In the genomic region with DNA sequence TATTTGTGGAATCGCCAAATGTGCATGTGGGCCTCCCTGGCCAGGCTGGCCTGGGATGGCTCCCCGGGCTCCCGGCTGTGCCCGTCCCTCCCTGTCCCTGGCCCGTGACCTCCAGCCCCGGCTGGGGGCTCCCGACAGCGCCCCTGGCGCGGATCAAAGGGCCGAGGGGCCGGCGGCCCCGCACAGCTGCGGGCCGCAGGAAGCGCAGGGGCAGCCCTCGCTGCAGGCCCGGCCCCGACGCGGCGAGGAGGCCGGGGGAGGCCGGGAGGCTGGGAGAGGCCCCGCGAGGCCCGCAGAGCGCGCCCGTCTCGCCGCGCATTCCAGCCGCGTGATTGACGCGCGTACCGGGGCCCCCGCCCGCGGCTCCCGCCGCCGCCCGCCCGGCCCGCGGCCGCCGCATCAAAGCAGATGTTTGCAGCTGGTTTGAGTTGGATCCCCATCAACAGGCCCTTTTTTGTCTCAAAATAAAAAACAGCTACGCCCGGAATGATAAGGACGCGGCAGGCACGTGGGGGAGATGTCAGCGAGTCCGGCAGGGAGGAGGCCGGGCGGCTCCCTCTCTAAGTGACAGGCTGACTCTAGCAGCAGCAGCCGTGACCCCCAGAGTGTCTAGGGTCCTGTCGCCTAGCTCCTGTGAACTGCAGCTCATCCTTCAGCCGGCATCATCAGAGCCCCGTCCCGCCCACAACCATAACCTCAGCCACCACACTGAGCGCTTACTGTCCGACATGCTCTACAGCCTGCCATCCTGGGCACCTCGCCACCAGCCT, we compare ENCODE assay signal across 12 cellular contexts.
DNase-seq lines count a peak whose midpoint lies in the region; ATAC-seq and TF ChIP-seq lines count a peak whose summit lies in the region.
"Had no signal": no experiment of that assay in that cellular context is flagged by ENCODE, and none has a peak within 500 bp of the region (broad histone marks: within the 10 kb centered on the region; RNA-seq: fewer than 3 reads in every experiment).

No MANE protein-coding gene starts in this region.

- no peak overlapping the region for H2BK120ac ChIP-seq in H9 (ENCODE audit: low read depth, low read length, poor library complexity, severe bottlenecking)

- H4K20me1 ChIP-seq in H9 (ENCODE audit: control insufficient read depth, insufficient read depth, insufficient read length) (no peaks in the 10 kb centered on the region), hepatocyte (ENCODE audit: insufficient read depth, poor library complexity, severe bottlenecking) (no peaks in the 10 kb centered on the region)

- H3K27ac ChIP-seq in H9 (ENCODE audit: insufficient read length, low read depth, low read length) (no peak overlapping the region), hepatocyte (no peak overlapping the region), sigmoid colon (no peak overlapping the region)

- no peaks in the 10 kb centered on the region for H3K9me2 ChIP-seq in hepatocyte (replicated peaks; ENCODE audit: insufficient read depth)

- WGBS in H9 (ENCODE audit: extremely low coverage, insufficient read length, low lambda C conversion rate): no CpG with 5 or more reads among the region's 69 CpGs
- WGBS in hepatocyte (ENCODE audit: low lambda C conversion rate, missing lambda C conversion rate): 9% methylated on average over 47 of the region's 69 CpGs
- 3% methylated on average over 69 of the region's 69 CpGs for WGBS in sigmoid colon, 2 donors

- H3K79me1 ChIP-seq in H9 (ENCODE audit: insufficient read depth, low read depth, low read length, poor library complexity, severe bottlenecking): no peaks in the 10 kb centered on the region

- H4K5ac ChIP-seq in H9 (ENCODE audit: insufficient read length, low read depth, low read length): no peak overlapping the region

- H3K9ac ChIP-seq in H9 (ENCODE audit: extremely low read depth, insufficient read length, low read length) (no peak overlapping the region), adipocyte (ENCODE audit: low read length) (no peak overlapping the region)

- no peak overlapping the region for H2BK20ac ChIP-seq in H9 (ENCODE audit: low read depth, low read length, poor library complexity, severe bottlenecking)

- no peak overlapping the region for H2BK5ac ChIP-seq in H9 (ENCODE audit: insufficient read length, low read length)

- no peak overlapping the region for H2AK5ac ChIP-seq in H9 (ENCODE audit: insufficient read length, low read length)

- DNase-seq in H9: peak; percentile 33
- DNase-seq in adipocyte (ENCODE audit: low read depth): peak; percentile 50
- DNase-seq in hepatocyte (ENCODE audit: low spot score): no peak
- DNase-seq in sigmoid colon: no peak
- DNase-seq in HAP-1 (ENCODE audit: low spot score in 2 of 2): no peak
- DNase-seq in NCI-H1436 (lab: John Stamatoyannopoulos, UW): no peak
- DNase-seq in mesenteric fat pad (ENCODE audit: low spot score): no peak
- DNase-seq: dermis blood vessel endothelial cell, MM.1S, OCI-M1, T-cell had no signal

- no peak overlapping the region for H3K4ac ChIP-seq in H9 (ENCODE audit: low read depth, low read length)

- intact Hi-C loops in sigmoid colon (cut with DNase I): no loop called here

- H3K36me3 ChIP-seq in adipocyte (ENCODE audit: control insufficient read depth, insufficient read depth, low read length, severe bottlenecking) (no peaks in the 10 kb centered on the region), hepatocyte (replicated peaks; ENCODE audit: insufficient read depth, low read depth) (no peaks in the 10 kb centered on the region), sigmoid colon (no peaks in the 10 kb centered on the region), HAP-1 (replicated peaks) (no peaks in the 10 kb centered on the region)

- TF ChIP-seq CTCF in H9 (conservative IDR thresholded peaks at IDR 0.05) (no peak), hepatocyte (IDR thresholded peaks at IDR 0.05; ENCODE audit: poor library complexity) (no peak), sigmoid colon (IDR thresholded peaks at IDR 0.05) (no peak)

- H3K4me2 ChIP-seq in H9 (ENCODE audit: insufficient read depth, insufficient read length, low read length) (no peak overlapping the region), hepatocyte (peak overlapping the region; percentile 78)

- H3K56ac ChIP-seq in H9 (ENCODE audit: insufficient read length, low read depth, low read length): no peak overlapping the region

- H3K36me3 Mint-ChIP-seq in H9 (ENCODE audit: insufficient read depth in 1 of 3, low read depth in 3 of 3): no peaks in the 10 kb centered on the region
- H3K36me3 Mint-ChIP-seq: T-cell had no signal

- H2AFZ ChIP-seq in H9 (ENCODE audit: low read length) (no peak overlapping the region), hepatocyte (no peak overlapping the region)

- H3K9me3 Mint-ChIP-seq in H9: peaks cover 0 to 3% of the 10 kb centered on the region in 2 experiments; a peak in 3 of 5 replicates
- H3K9me3 Mint-ChIP-seq: T-cell had no signal

- peaks cover 28 to 48% of the 10 kb centered on the region in 2 experiments for H3K4me1 Mint-ChIP-seq in H9

- H3K9me3 ChIP-seq in H9 (ENCODE audit: control insufficient read depth, low read depth, low read length) (no peaks in the 10 kb centered on the region), adipocyte (ENCODE audit: control insufficient read depth, low read length) (no peaks in the 10 kb centered on the region), hepatocyte (ENCODE audit: low read depth) (no peaks in the 10 kb centered on the region), sigmoid colon (no peaks in the 10 kb centered on the region), HAP-1 (no peaks in the 10 kb centered on the region)

- H3K4me3 Mint-ChIP-seq in H9: peak overlapping the region in 1 of 2 experiments; percentile 67; a peak in 4 of 5 replicates

- ATAC-seq in GM19324 (IDR thresholded peaks at IDR 0.05; ENCODE audit: low FRiP score, unreplicated experiment): no peak
- ATAC-seq: T-cell had no signal

- H3K79me2 ChIP-seq in H9 (ENCODE audit: insufficient read depth, low read length) (no peaks in the 10 kb centered on the region), hepatocyte (no peaks in the 10 kb centered on the region)

- no peak overlapping the region for H3K14ac ChIP-seq in H9 (ENCODE audit: insufficient read depth, low read length)

- no peak overlapping the region for H3T11ph ChIP-seq in H9 (ENCODE audit: low read length)

- peaks cover 21% of the 10 kb centered on the region; the same call in 1 of the 2 replicates for H3K27me3 ChIP-seq in H9 (ENCODE audit: insufficient read depth, low read length)
- peaks cover 42% of the 10 kb centered on the region for H3K27me3 ChIP-seq in adipocyte (replicated peaks; ENCODE audit: control insufficient read depth, insufficient read depth, low read length)
- H3K27me3 ChIP-seq in hepatocyte: peaks cover 89% of the 10 kb centered on the region
- H3K27me3 ChIP-seq in sigmoid colon: peaks cover 18 to 85% (median 58%) of the 10 kb centered on the region in 3 donors
- peaks cover 10% of the 10 kb centered on the region; the same call in 1 of the 2 replicates for H3K27me3 ChIP-seq in HAP-1 (ENCODE audit: low read depth)

- H3K27me3 Mint-ChIP-seq in H9 (ENCODE audit: low read depth): peaks cover 96% of the 10 kb centered on the region

- no peaks in the 10 kb centered on the region; the same call in 1 of the 2 replicates for H3K4me1 ChIP-seq in H9 (ENCODE audit: insufficient read depth, low read length)
- H3K4me1 ChIP-seq in adipocyte (ENCODE audit: control insufficient read depth, insufficient read depth, low read length): no peaks in the 10 kb centered on the region
- H3K4me1 ChIP-seq in hepatocyte (ENCODE audit: insufficient read depth): no peaks in the 10 kb centered on the region
- peaks cover 0 to 15% (median 10%) of the 10 kb centered on the region in 4 donors for H3K4me1 ChIP-seq in sigmoid colon
- no peaks in the 10 kb centered on the region for H3K4me1 ChIP-seq in HAP-1

- H2BK15ac ChIP-seq in H9 (ENCODE audit: low read depth, low read length): no peak overlapping the region

- H4K91ac ChIP-seq in H9 (ENCODE audit: insufficient read length, low read depth, low read length): no peak overlapping the region

- H3K18ac ChIP-seq in H9 (ENCODE audit: insufficient read length, low read depth, low read length): no peak overlapping the region

- H3K4me3 ChIP-seq in adipocyte (ENCODE audit: low read length) (no peak overlapping the region), hepatocyte (no peak overlapping the region), sigmoid colon (peak overlapping the region in 3 of 4 donors; percentile 17 to 32 (median 27)), HAP-1 (no peak overlapping the region)

- H3K23ac ChIP-seq in H9 (ENCODE audit: insufficient read length, low read depth, low read length): no peak overlapping the region

- TF ChIP-seq POLR2A in sigmoid colon (IDR thresholded peaks at IDR 0.05): no peak

- TF ChIP-seq EP300 in sigmoid colon (IDR thresholded peaks at IDR 0.05): no peak

- no peaks in the 10 kb centered on the region for H3K23me2 ChIP-seq in H9 (ENCODE audit: insufficient read length, low read depth, low read length, poor library complexity, severe bottlenecking)

- H2BK12ac ChIP-seq in H9 (ENCODE audit: insufficient read length, low read depth, low read length): no peak overlapping the region

- in situ Hi-C loops in HAP-1 (cut with MboI; ENCODE audit: low sequenced_read_pairs): no loop called here

- no peak overlapping the region for H3K27ac Mint-ChIP-seq in H9
- H3K27ac Mint-ChIP-seq: T-cell had no signal

- H4K8ac ChIP-seq in H9 (replicated peaks; ENCODE audit: insufficient read length, low read depth, low read length): no peak overlapping the region

Comparison
In these comparisons a context has a peak if more than half of its experiments do, and no peak if none do; other contexts are left out.
1. DNase-seq: peak in H9 (single experiment) and adipocyte (single experiment); none in hepatocyte (single experiment), sigmoid colon (single experiment), HAP-1 (0 of 2), NCI-H1436 (single experiment) and mesenteric fat pad (single experiment).
2. H3K4me3 ChIP-seq: peak in sigmoid colon (3 of 4); none in adipocyte (single experiment), hepatocyte (single experiment) and HAP-1 (single experiment).